Comparison of ENCODE assay signal across 1 cellular context in genomic region chr9:93298498-93299417, GRCh38.
TF ChIP-seq lines count a peak whose summit lies in the region.

No MANE protein-coding gene starts in this region.

TF ChIP-seq in HepG2, 621 proteins besides CTCF, POLR2A, EP300 and RAD21 (continued from another document and continues in another):
- no peak for TF ChIP-seq ZNF431 (CRISPR knock-in tag; IDR thresholded peaks at IDR 0.05; ENCODE audit: borderline replicate concordance, low read depth)
- TF ChIP-seq ZNF703 (CRISPR knock-in tag; IDR thresholded peaks at IDR 0.05; ENCODE audit: borderline replicate concordance), result 0 out of 2 replicates have a peak, but pooled peaks have one; percentile 66
- peak in 1 of 2 experiments; percentile 86; a peak in 1 of 4 replicates for TF ChIP-seq KLF16 (CRISPR knock-in tag; IDR thresholded peaks at IDR 0.05)
- peak; percentile 74; the same call in 1 of the 2 replicates for TF ChIP-seq ZNF598 (CRISPR knock-in tag; IDR thresholded peaks at IDR 0.05; ENCODE audit: borderline replicate concordance)
- TF ChIP-seq ZNF34 (CRISPR knock-in tag; IDR thresholded peaks at IDR 0.05; ENCODE audit: borderline replicate concordance), result peak; percentile 30; the same call in 1 of the 2 replicates
- peak; percentile 45; the same call in 1 of the 2 replicates for TF ChIP-seq NKX3-1 (CRISPR knock-in tag; IDR thresholded peaks at IDR 0.05)
- no peak for TF ChIP-seq USF2 (IDR thresholded peaks at IDR 0.05; ENCODE audit: low read depth, low read length)
- TF ChIP-seq USF2 (CRISPR knock-in tag; IDR thresholded peaks at IDR 0.05; ENCODE audit: borderline replicate concordance), result peak; percentile 50; the same call in 1 of the 2 replicates
- no peak for TF ChIP-seq JARID2 (CRISPR knock-in tag; IDR thresholded peaks at IDR 0.05; ENCODE audit: insufficient replicate concordance)
- peak; percentile 51; the same call in 1 of the 2 replicates for TF ChIP-seq JUNB (CRISPR knock-in tag; IDR thresholded peaks at IDR 0.05; ENCODE audit: borderline replicate concordance)
- TF ChIP-seq MAZ (IDR thresholded peaks at IDR 0.05; ENCODE audit: borderline replicate concordance, low read depth, low read length), result no peak
- 0 out of 2 replicates have a peak, but pooled peaks have one; percentile 19 for TF ChIP-seq MAZ (CRISPR knock-in tag; IDR thresholded peaks at IDR 0.05; ENCODE audit: low read depth)
- TF ChIP-seq ZBTB2 (CRISPR knock-in tag; IDR thresholded peaks at IDR 0.05; ENCODE audit: low read depth), result peak; percentile 69
- peak; percentile 81; the same call in 1 of the 2 replicates for TF ChIP-seq PRDM10 (CRISPR knock-in tag; IDR thresholded peaks at IDR 0.05; ENCODE audit: low read depth)
- 0 out of 2 replicates have a peak, but pooled peaks have one; percentile 75 for TF ChIP-seq BATF2 (CRISPR knock-in tag; IDR thresholded peaks at IDR 0.05)
- no peak for TF ChIP-seq SIX4 (CRISPR knock-in tag; IDR thresholded peaks at IDR 0.05)
- TF ChIP-seq CAMTA2 (CRISPR knock-in tag; IDR thresholded peaks at IDR 0.05; ENCODE audit: borderline replicate concordance), result no peak
- TF ChIP-seq ZNF781 (CRISPR knock-in tag; IDR thresholded peaks at IDR 0.05; ENCODE audit: borderline replicate concordance, not compliant biosample characterization), result peak; percentile 94
- no peak for TF ChIP-seq ZFP36L1 (CRISPR knock-in tag; IDR thresholded peaks at IDR 0.05)
- TF ChIP-seq ZNF33A (CRISPR knock-in tag; IDR thresholded peaks at IDR 0.05; ENCODE audit: borderline replicate concordance), result no peak
- peak; percentile 17; the same call in 1 of the 2 replicates for TF ChIP-seq ZNF264 (CRISPR knock-in tag; IDR thresholded peaks at IDR 0.05)
- TF ChIP-seq ZNF747 (CRISPR knock-in tag; IDR thresholded peaks at IDR 0.05; ENCODE audit: borderline replicate concordance), result no peak; the same call in 1 of the 2 replicates
- 0 out of 2 replicates have a peak, but pooled peaks have one; percentile 61 for TF ChIP-seq MEF2D (CRISPR knock-in tag; IDR thresholded peaks at IDR 0.05)
- peak; percentile 86 for TF ChIP-seq PATZ1 (CRISPR knock-in tag; IDR thresholded peaks at IDR 0.05)
- no peak for TF ChIP-seq BRCA1 (CRISPR knock-in tag; IDR thresholded peaks at IDR 0.05)
- TF ChIP-seq IKZF4 (CRISPR knock-in tag; IDR thresholded peaks at IDR 0.05; ENCODE audit: borderline replicate concordance, low read depth, not compliant biosample characterization), result peak; percentile 9
- TF ChIP-seq ZNF30 (CRISPR knock-in tag; IDR thresholded peaks at IDR 0.05), result no peak
- TF ChIP-seq ZNF597 (CRISPR knock-in tag; IDR thresholded peaks at IDR 0.05), result no peak
- no peak for TF ChIP-seq HNF4G (IDR thresholded peaks at IDR 0.05; ENCODE audit: borderline replicate concordance, low read depth, low read length)
- 0 out of 2 replicates have a peak, but pooled peaks have one; percentile 25 for TF ChIP-seq HNF4G (CRISPR knock-in tag; IDR thresholded peaks at IDR 0.05; ENCODE audit: borderline replicate concordance, low read depth)
- peak; percentile 37; the same call in 1 of the 2 replicates for TF ChIP-seq FOSL2 (CRISPR knock-in tag; IDR thresholded peaks at IDR 0.05)
- no peak for TF ChIP-seq MTA3 (CRISPR knock-in tag; IDR thresholded peaks at IDR 0.05)
- TF ChIP-seq PBX3 (CRISPR knock-in tag; IDR thresholded peaks at IDR 0.05; ENCODE audit: borderline replicate concordance), result no peak
- peak; percentile 0; the same call in 1 of the 2 replicates for TF ChIP-seq HOXA5 (CRISPR knock-in tag; IDR thresholded peaks at IDR 0.05)
- TF ChIP-seq ZNF580 (CRISPR knock-in tag; IDR thresholded peaks at IDR 0.05; ENCODE audit: borderline replicate concordance, low read depth), result peak; percentile 75; the same call in 1 of the 2 replicates
- peak; percentile 42; the same call in 1 of the 2 replicates for TF ChIP-seq NR2C2 (CRISPR knock-in tag; IDR thresholded peaks at IDR 0.05; ENCODE audit: borderline replicate concordance)
- no peak for TF ChIP-seq PLSCR1 (CRISPR knock-in tag; IDR thresholded peaks at IDR 0.05; ENCODE audit: borderline replicate concordance)
- peak; percentile 37; the same call in 1 of the 2 replicates for TF ChIP-seq IRF2 (CRISPR knock-in tag; IDR thresholded peaks at IDR 0.05)
- TF ChIP-seq SRSF9 (IDR thresholded peaks at IDR 0.05; ENCODE audit: borderline replicate concordance, insufficient read depth, low read depth, low read length, poor library complexity, severe bottlenecking), result no peak
- TF ChIP-seq ZBTB3 (CRISPR knock-in tag; IDR thresholded peaks at IDR 0.05; ENCODE audit: borderline replicate concordance, low read depth), result 0 out of 2 replicates have a peak, but pooled peaks have one; percentile 26
- TF ChIP-seq CSRNP1 (CRISPR knock-in tag; IDR thresholded peaks at IDR 0.05), result peak; percentile 77; the same call in 1 of the 2 replicates
- no peak for TF ChIP-seq HNRNPH1 (optimal IDR thresholded peaks at IDR 0.05; ENCODE audit: low read depth, low read length)
- no peak; the same call in 1 of the 2 replicates for TF ChIP-seq TCF7 (IDR thresholded peaks at IDR 0.05; ENCODE audit: low read depth)
